Comparison of ENCODE assay signal across 1 cellular context in the genomic region with DNA sequence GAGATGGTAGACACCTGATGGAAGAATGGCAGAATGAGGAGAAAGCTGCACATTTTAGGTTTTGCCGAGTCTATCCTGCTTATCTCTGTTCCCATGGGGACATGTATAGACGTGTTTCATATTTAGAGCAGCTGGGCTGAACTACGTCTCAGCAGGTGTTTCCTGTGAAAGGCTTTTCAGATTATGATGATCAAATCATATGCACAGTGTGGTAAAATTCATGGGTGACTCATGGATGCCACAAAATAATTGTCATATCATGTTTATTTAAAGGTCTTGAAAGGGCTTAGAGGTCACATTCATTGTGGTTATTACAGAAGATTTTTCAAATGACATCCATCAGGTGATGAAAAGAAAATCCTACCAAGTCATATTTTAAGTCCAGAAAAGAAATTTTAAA.
TF ChIP-seq lines count a peak whose summit lies in the region.

No MANE protein-coding gene starts in this region.

TF ChIP-seq in GM23338, 12 proteins besides CTCF, POLR2A, EP300 and RAD21 (continued from another document):
- TF ChIP-seq, protein P1, sequence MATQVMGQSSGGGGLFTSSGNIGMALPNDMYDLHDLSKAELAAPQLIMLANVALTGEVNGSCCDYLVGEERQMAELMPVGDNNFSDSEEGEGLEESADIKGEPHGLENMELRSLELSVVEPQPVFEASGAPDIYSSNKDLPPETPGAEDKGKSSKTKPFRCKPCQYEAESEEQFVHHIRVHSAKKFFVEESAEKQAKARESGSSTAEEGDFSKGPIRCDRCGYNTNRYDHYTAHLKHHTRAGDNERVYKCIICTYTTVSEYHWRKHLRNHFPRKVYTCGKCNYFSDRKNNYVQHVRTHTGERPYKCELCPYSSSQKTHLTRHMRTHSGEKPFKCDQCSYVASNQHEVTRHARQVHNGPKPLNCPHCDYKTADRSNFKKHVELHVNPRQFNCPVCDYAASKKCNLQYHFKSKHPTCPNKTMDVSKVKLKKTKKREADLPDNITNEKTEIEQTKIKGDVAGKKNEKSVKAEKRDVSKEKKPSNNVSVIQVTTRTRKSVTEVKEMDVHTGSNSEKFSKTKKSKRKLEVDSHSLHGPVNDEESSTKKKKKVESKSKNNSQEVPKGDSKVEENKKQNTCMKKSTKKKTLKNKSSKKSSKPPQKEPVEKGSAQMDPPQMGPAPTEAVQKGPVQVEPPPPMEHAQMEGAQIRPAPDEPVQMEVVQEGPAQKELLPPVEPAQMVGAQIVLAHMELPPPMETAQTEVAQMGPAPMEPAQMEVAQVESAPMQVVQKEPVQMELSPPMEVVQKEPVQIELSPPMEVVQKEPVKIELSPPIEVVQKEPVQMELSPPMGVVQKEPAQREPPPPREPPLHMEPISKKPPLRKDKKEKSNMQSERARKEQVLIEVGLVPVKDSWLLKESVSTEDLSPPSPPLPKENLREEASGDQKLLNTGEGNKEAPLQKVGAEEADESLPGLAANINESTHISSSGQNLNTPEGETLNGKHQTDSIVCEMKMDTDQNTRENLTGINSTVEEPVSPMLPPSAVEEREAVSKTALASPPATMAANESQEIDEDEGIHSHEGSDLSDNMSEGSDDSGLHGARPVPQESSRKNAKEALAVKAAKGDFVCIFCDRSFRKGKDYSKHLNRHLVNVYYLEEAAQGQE (IDR thresholded peaks at IDR 0.05; ENCODE audit: unreplicated experiment), result no peak
- TF ChIP-seq ZNF114 (CRISPR knock-in tag; IDR thresholded peaks at IDR 0.05), result no peak
